Comparison of ENCODE assay signal across 1 cellular context in genomic region chr22:23756891-23757290, GRCh38.
TF ChIP-seq lines count a peak whose summit lies in the region.

No MANE protein-coding gene starts in this region.

TF ChIP-seq in H1, 55 proteins besides CTCF, POLR2A, EP300 and RAD21:
- TF ChIP-seq HDAC2 (IDR thresholded peaks at IDR 0.05; ENCODE audit: borderline replicate concordance in 1 of 2, low read depth in 2 of 2, low read length in 2 of 2) (no peak), E2F6 (IDR thresholded peaks at IDR 0.05) (0 out of 2 replicates have a peak, but pooled peaks have one; percentile 16)
